In genomic region chr11:1876361-1877063, GRCh38 we compare ENCODE assay signal across 6 cellular contexts. TPM values are rescaled to one million over a fixed set of nuclear protein-coding genes. Genes with fewer than 3 reads are reported as not detected.
DNase-seq lines count a peak whose midpoint lies in the region; ATAC-seq, FAIRE-seq and TF ChIP-seq lines count a peak whose summit lies in the region.

No MANE protein-coding gene starts in this region.

- WGBS in GM12878 (ENCODE audit: insufficient coverage, insufficient replicate concordance, low lambda C conversion rate, missing lambda C conversion rate) = 78% methylated on average over 23 of the region's 26 CpGs

- RAD21 ChIA-PET in GM12878 (lab: Charles Lee; ENCODE audit: unreplicated experiment) = interaction anchor here (1.4 kb wide), 1 partner anchor 40 kb away, joined by 3 read pairs; no protein-coding TSS in a partner anchor

- no peaks in the 10 kb centered on the region for H3K9me3 ChIP-seq in GM12878 (replicated peaks; ENCODE audit: control insufficient read depth, insufficient read depth, low read length)
- no peaks in the 10 kb centered on the region for H3K9me3 ChIP-seq in neural progenitor cell (ENCODE audit: low read depth)

- SMC1A ChIA-PET in GM12878 (lab: Charles Lee; ENCODE audit: uncharacterized antibody, unreplicated experiment) = no interaction called here

- H3K79me2 ChIP-seq in GM12878 (ENCODE audit: control insufficient read depth, insufficient read depth, low read length) (no peaks in the 10 kb centered on the region; the same call in none of the 2 replicates), neural progenitor cell (ENCODE audit: low read depth) (no peaks in the 10 kb centered on the region)

- BruUV-seq in GM12878 (replicated peaks; lab: Mats Ljungman, UMichigan) = no TSS peak

- no peak overlapping the region for H3K4me2 ChIP-seq in GM12878 (ENCODE audit: control insufficient read depth, insufficient read depth)
- no peak overlapping the region for H3K4me2 ChIP-seq in neural progenitor cell

- no peak overlapping the region for H3K4me3 Mint-ChIP-seq in neural progenitor cell

- H3K9ac ChIP-seq in GM12878 (ENCODE audit: control insufficient read depth, insufficient read depth, low read length) = no peak overlapping the region
- no peak overlapping the region for H3K9ac ChIP-seq in neural progenitor cell

- no peaks in the 10 kb centered on the region for H3F3A ChIP-seq in neural progenitor cell (ENCODE audit: low read depth)

- H3K4me1 Mint-ChIP-seq in neural progenitor cell = peaks cover 22% of the 10 kb centered on the region

- ATAC-seq in GM12878 (peak; percentile 46; the same call in 2 of the 3 replicates), HG02870 (IDR thresholded peaks at IDR 0.05; ENCODE audit: unreplicated experiment) (no peak)

- H3K27ac ChIP-seq in HL-60 (replicated peaks) = no peak overlapping the region
- no peak overlapping the region for H3K27ac ChIP-seq in GM12878 (ENCODE audit: control insufficient read depth, insufficient read depth)
- H3K27ac ChIP-seq in neural progenitor cell = no peak overlapping the region

- TF ChIP-seq POLR2A in GM12878 (IDR thresholded peaks at IDR 0.05; ENCODE audit: low read depth, low read length) = no peak

- in situ Hi-C loops in GM12878 (cut with MboI) = no loop called here

- H3K36me3 Mint-ChIP-seq in neural progenitor cell = no peaks in the 10 kb centered on the region

- intact Hi-C loops in GM12878 (cut with micrococcal nuclease; ENCODE audit: unreplicated experiment) = no loop called here

- FAIRE-seq in GM12878 (lab: Jason Lieb, UNC) = no peak

- H3K27ac Mint-ChIP-seq in neural progenitor cell = no peak overlapping the region

- no peaks in the 10 kb centered on the region; the same call in 1 of the 2 replicates for H3K4me1 ChIP-seq in GM12878 (ENCODE audit: control insufficient read depth, insufficient read depth, low read length)
- H3K4me1 ChIP-seq in neural progenitor cell = no peaks in the 10 kb centered on the region

- CTCF ChIA-PET in GM12878 (lab: Yijun Ruan, JAX) = interaction anchor here (1.0 to 1.6 kb wide), 2 partner anchors 21 to 23 kb away, joined by 3 to 4 read pairs; no protein-coding TSS in a partner anchor

- H3K9me3 Mint-ChIP-seq in neural progenitor cell = no peaks in the 10 kb centered on the region

- POLR2A ChIA-PET in GM12878 (lab: Charles Lee) = no interaction called here

- TF ChIP-seq RAD21 in GM12878 (IDR thresholded peaks at IDR 0.05; ENCODE audit: insufficient read depth, low read depth, low read length) = peak; percentile 17; the same call in 1 of the 2 replicates

- peak; percentile 52 for TF ChIP-seq CTCF in HL-60 (IDR thresholded peaks at IDR 0.05; ENCODE audit: insufficient read depth, low read length)
- peak; percentile 27 to 58 (median 47) for TF ChIP-seq CTCF in GM12878 (IDR thresholded peaks at IDR 0.05 in 2 of 3, conservative IDR thresholded peaks at IDR 0.05 in 1 of 3; ENCODE audit: control insufficient read depth in 2 of 3, extremely low read depth in 1 of 3, insufficient read depth in 1 of 3, low read depth in 3 of 3, low read length in 3 of 3)
- TF ChIP-seq CTCF in neural progenitor cell (IDR thresholded peaks at IDR 0.05) = peak; percentile 60

- peak in 1 of 2 experiments; percentile 25 for DNase-seq in HL-60 (ENCODE audit: low read depth in 1 of 2, low spot score in 1 of 2)
- DNase-seq in GM12878 (ENCODE audit: low read depth, low spot score) = no peak
- DNase-seq in neural progenitor cell (ENCODE audit: low spot score) = peak; percentile 65
- no peak for DNase-seq in SIG-M5 (lab: John Stamatoyannopoulos, UW)
- no peak for DNase-seq in NCI-H510A treated with DMSO at 0.1 percent for 48 hours (lab: John Stamatoyannopoulos, UW)

- H2AFZ ChIP-seq in GM12878 (ENCODE audit: control insufficient read depth, low read depth, low read length) = no peak overlapping the region
- H2AFZ ChIP-seq in neural progenitor cell (replicated peaks) = no peak overlapping the region

- H3K4me3 ChIP-seq in HL-60 (replicated peaks; ENCODE audit: insufficient read depth, low read length) = no peak overlapping the region
- H3K4me3 ChIP-seq in GM12878 = no peak overlapping the region
- no peak overlapping the region for H3K4me3 ChIP-seq in neural progenitor cell

- TF ChIP-seq EP300 in GM12878 (IDR thresholded peaks at IDR 0.05; ENCODE audit: borderline replicate concordance in 1 of 2, control insufficient read depth in 1 of 2, low read depth in 2 of 2, low read length in 2 of 2) = no peak

- H3K36me3 ChIP-seq in GM12878 (ENCODE audit: control insufficient read depth in 2 of 2, insufficient read depth in 2 of 2, low read length in 1 of 2) (peaks cover 0 to 12% of the 10 kb centered on the region in 2 experiments; a peak in 2 of 4 replicates), neural progenitor cell (no peaks in the 10 kb centered on the region)

- H3K27me3 ChIP-seq in HL-60 (ENCODE audit: insufficient read depth, poor library complexity, severe bottlenecking) (no peaks in the 10 kb centered on the region), GM12878 (replicated peaks in 1 of 2; ENCODE audit: control insufficient read depth in 2 of 2, insufficient read depth in 2 of 2, low read length in 1 of 2) (no peaks in the 10 kb centered on the region), neural progenitor cell (no peaks in the 10 kb centered on the region)

- H4K20me1 ChIP-seq in GM12878 (ENCODE audit: control insufficient read depth, insufficient read depth) (no peaks in the 10 kb centered on the region), neural progenitor cell (ENCODE audit: low read depth) (no peaks in the 10 kb centered on the region)

- H3K27me3 Mint-ChIP-seq in neural progenitor cell (ENCODE audit: insufficient read depth, low read depth) = peaks cover 7% of the 10 kb centered on the region

RNA-seq across cellular contexts. Expression of gene PRR33, which starts 15.2 kb away (rescaled TPM):
- not detected in 2 replicates for total RNA-seq in GM12878 (2013; cell fraction: nucleolus; rRNA removed)
- total RNA-seq in GM12878 (2014; rRNA removed) (not detected in 2 replicates), GM12878 (2014; rRNA removed; fragmentation: Illumina TruSeq; extraction: Trizol) (not detected in 2 replicates), GM12878 (2021) (not detected in 2 replicates), neural progenitor cell (ENCODE audit: low replicate concordance) (not detected in 2 replicates)
- 3.0 TPM for polyA plus RNA-seq in GM12878 (2011; ENCODE audit: low read depth)
- polyA plus RNA-seq in GM12878 (2011; rRNA removed) (not detected in 2 replicates), GM12878 (2014; fragmentation: Illumina TruSeq; extraction: Trizol) (not detected in 2 replicates), GM12878 (2014; fragmentation: Nextera tagmentation; extraction: Ambion mirVana) (under 1 TPM in 1 of 2 experiments, not detected in 1; 0.02 TPM), GM12878 (2014; rRNA removed) (0.03 TPM in 2 replicates), GM12878 (2016; fragmentation: Nextera tagmentation; extraction: Ambion mirVana) (1 to 10 TPM in 1 of 2 experiments, under 1 TPM in 1; 0.74 to 1.0 TPM)
- 0.01 TPM in 1 of 2 replicates, not detected in the other for polyA plus RNA-seq in GM12878 (2011; cell fraction: cytosol; rRNA removed)
- not detected in 2 replicates for polyA plus RNA-seq in GM12878 (2011; cell fraction: nucleus; rRNA removed)
- 6.1 and 10.8 TPM in 2 replicates for polyA plus RNA-seq in GM12878 (2012)
- not detected in 2 replicates for polyA minus RNA-seq in GM12878 (2011; rRNA and poly(A)+ RNA removed)
- not detected in 2 replicates for polyA minus RNA-seq in GM12878 (2011; cell fraction: cytosol; rRNA and poly(A)+ RNA removed)
- polyA minus RNA-seq in GM12878 (2011; cell fraction: nucleus; rRNA and poly(A)+ RNA removed) = not detected in 2 replicates

RNA-seq across cellular contexts. Expression of gene LSP1, which starts 23.6 kb away (rescaled TPM):
- 108 and 116 TPM in 2 replicates for total RNA-seq in GM12878 (2013; cell fraction: nucleolus; rRNA removed)
- total RNA-seq in GM12878 (2014; rRNA removed) (374 and 409 TPM in 2 replicates), GM12878 (2014; rRNA removed; fragmentation: Illumina TruSeq; extraction: Trizol) (152 and 171 TPM in 2 replicates), GM12878 (2021) (478 and 488 TPM in 2 replicates), neural progenitor cell (ENCODE audit: low replicate concordance) (not detected in 2 replicates)
- polyA plus RNA-seq in GM12878 (2011; ENCODE audit: low read depth) = 194 TPM
- polyA plus RNA-seq in GM12878 (2011; rRNA removed) (156 and 283 TPM in 2 replicates), GM12878 (2014; fragmentation: Illumina TruSeq; extraction: Trizol) (109 and 328 TPM in 2 replicates), GM12878 (2014; fragmentation: Nextera tagmentation; extraction: Ambion mirVana) (10 to 100 TPM; 19.2 to 34.2 TPM), GM12878 (2014; rRNA removed) (411 and 535 TPM in 2 replicates), GM12878 (2016; fragmentation: Nextera tagmentation; extraction: Ambion mirVana) (100 to 1,000 TPM; 442 to 487 TPM)
- 242 and 323 TPM in 2 replicates for polyA plus RNA-seq in GM12878 (2011; cell fraction: cytosol; rRNA removed)
- 182 and 199 TPM in 2 replicates for polyA plus RNA-seq in GM12878 (2011; cell fraction: nucleus; rRNA removed)
- polyA plus RNA-seq in GM12878 (2012) = 365 and 472 TPM in 2 replicates
- 57.7 and 106 TPM in 2 replicates for polyA minus RNA-seq in GM12878 (2011; rRNA and poly(A)+ RNA removed)
- polyA minus RNA-seq in GM12878 (2011; cell fraction: cytosol; rRNA and poly(A)+ RNA removed) = 52.5 and 54.1 TPM in 2 replicates
- 14.3 and 28.3 TPM in 2 replicates for polyA minus RNA-seq in GM12878 (2011; cell fraction: nucleus; rRNA and poly(A)+ RNA removed)

RNA-seq across cellular contexts. Expression of gene TNNI2, which starts 37.7 kb away (rescaled TPM):
- not detected in 2 replicates for total RNA-seq in GM12878 (2013; cell fraction: nucleolus; rRNA removed)
- 0.76 and 0.79 TPM in 2 replicates for total RNA-seq in GM12878 (2014; rRNA removed)
- total RNA-seq in GM12878 (2014; rRNA removed; fragmentation: Illumina TruSeq; extraction: Trizol) = 0.37 TPM in 1 of 2 replicates, not detected in the other
- 0.38 and 0.61 TPM in 2 replicates for total RNA-seq in GM12878 (2021)
- polyA plus RNA-seq in GM12878 (2011; ENCODE audit: low read depth) = not detected
- polyA plus RNA-seq in GM12878 (2011; rRNA removed) = 0.35 TPM in 1 of 2 replicates, not detected in the other
- 0.17 and 0.24 TPM in 2 replicates for polyA plus RNA-seq in GM12878 (2011; cell fraction: cytosol; rRNA removed)
- polyA plus RNA-seq in GM12878 (2011; cell fraction: nucleus; rRNA removed) = 0.57 and 0.87 TPM in 2 replicates
- 0.72 and 0.80 TPM in 2 replicates for polyA plus RNA-seq in GM12878 (2012)
- polyA plus RNA-seq in GM12878 (2014; fragmentation: Illumina TruSeq; extraction: Trizol) = not detected in 2 replicates
- under 1 TPM; 0.14 to 0.33 TPM for polyA plus RNA-seq in GM12878 (2014; fragmentation: Nextera tagmentation; extraction: Ambion mirVana)
- 0.37 and 0.56 TPM in 2 replicates for polyA plus RNA-seq in GM12878 (2014; rRNA removed)
- not detected for polyA plus RNA-seq in GM12878 (2016; fragmentation: Nextera tagmentation; extraction: Ambion mirVana)
- polyA minus RNA-seq in GM12878 (2011; rRNA and poly(A)+ RNA removed) = 1.1 TPM in 1 of 2 replicates, not detected in the other
- polyA minus RNA-seq in GM12878 (2011; cell fraction: cytosol; rRNA and poly(A)+ RNA removed) = not detected in 2 replicates
- not detected in 2 replicates for polyA minus RNA-seq in GM12878 (2011; cell fraction: nucleus; rRNA and poly(A)+ RNA removed)
- 1.2 and 2.6 TPM in 2 replicates for total RNA-seq in neural progenitor cell (ENCODE audit: low replicate concordance)

RNA-seq across cellular contexts. Expression of gene SYT8, which starts 41.7 kb away (rescaled TPM):
- total RNA-seq in GM12878 (2013; cell fraction: nucleolus; rRNA removed) = not detected in 2 replicates
- not detected in 2 replicates for total RNA-seq in GM12878 (2014; rRNA removed)
- total RNA-seq in GM12878 (2014; rRNA removed; fragmentation: Illumina TruSeq; extraction: Trizol) = not detected in 2 replicates
- 0.19 TPM in 1 of 2 replicates, not detected in the other for total RNA-seq in GM12878 (2021)
- polyA plus RNA-seq in GM12878 (2011; ENCODE audit: low read depth) = 0.16 TPM
- not detected in 2 replicates for polyA plus RNA-seq in GM12878 (2011; rRNA removed)
- 0.09 TPM in 1 of 2 replicates, not detected in the other for polyA plus RNA-seq in GM12878 (2011; cell fraction: cytosol; rRNA removed)
- polyA plus RNA-seq in GM12878 (2011; cell fraction: nucleus; rRNA removed) = 1.3 and 1.4 TPM in 2 replicates
- polyA plus RNA-seq in GM12878 (2012) = 0.16 and 0.46 TPM in 2 replicates
- not detected in 2 replicates for polyA plus RNA-seq in GM12878 (2014; fragmentation: Illumina TruSeq; extraction: Trizol)
- polyA plus RNA-seq in GM12878 (2014; fragmentation: Nextera tagmentation; extraction: Ambion mirVana) = not detected
- polyA plus RNA-seq in GM12878 (2014; rRNA removed) = 0.44 TPM in 1 of 2 replicates, not detected in the other
- polyA plus RNA-seq in GM12878 (2016; fragmentation: Nextera tagmentation; extraction: Ambion mirVana) = not detected
- polyA minus RNA-seq in GM12878 (2011; rRNA and poly(A)+ RNA removed) = not detected in 2 replicates
- polyA minus RNA-seq in GM12878 (2011; cell fraction: cytosol; rRNA and poly(A)+ RNA removed) = not detected in 2 replicates
- polyA minus RNA-seq in GM12878 (2011; cell fraction: nucleus; rRNA and poly(A)+ RNA removed) = 0.19 TPM in 1 of 2 replicates, not detected in the other
- total RNA-seq in neural progenitor cell (ENCODE audit: low replicate concordance) = not detected in 2 replicates

RNA-seq across cellular contexts. Expression of gene TNNT3, which starts 43.0 kb away (rescaled TPM):
- 23.0 and 26.1 TPM in 2 replicates for total RNA-seq in GM12878 (2013; cell fraction: nucleolus; rRNA removed)
- total RNA-seq in GM12878 (2014; rRNA removed) = not detected in 2 replicates
- total RNA-seq in GM12878 (2014; rRNA removed; fragmentation: Illumina TruSeq; extraction: Trizol) = not detected in 2 replicates
- total RNA-seq in GM12878 (2021) = not detected in 2 replicates
- 1.0 TPM for polyA plus RNA-seq in GM12878 (2011; ENCODE audit: low read depth)
- 0.39 and 0.50 TPM in 2 replicates for polyA plus RNA-seq in GM12878 (2011; rRNA removed)
- 0.24 and 0.27 TPM in 2 replicates for polyA plus RNA-seq in GM12878 (2011; cell fraction: cytosol; rRNA removed)
- 6.6 and 8.8 TPM in 2 replicates for polyA plus RNA-seq in GM12878 (2011; cell fraction: nucleus; rRNA removed)
- 2.7 and 2.9 TPM in 2 replicates for polyA plus RNA-seq in GM12878 (2012)
- polyA plus RNA-seq in GM12878 (2014; fragmentation: Illumina TruSeq; extraction: Trizol) = 0.40 TPM in 1 of 2 replicates, not detected in the other
- polyA plus RNA-seq in GM12878 (2014; fragmentation: Nextera tagmentation; extraction: Ambion mirVana) = not detected
- not detected in 2 replicates for polyA plus RNA-seq in GM12878 (2014; rRNA removed)
- not detected for polyA plus RNA-seq in GM12878 (2016; fragmentation: Nextera tagmentation; extraction: Ambion mirVana)
- polyA minus RNA-seq in GM12878 (2011; rRNA and poly(A)+ RNA removed) = 0.29 TPM in 1 of 2 replicates, not detected in the other
- polyA minus RNA-seq in GM12878 (2011; cell fraction: cytosol; rRNA and poly(A)+ RNA removed) = not detected in 2 replicates
- polyA minus RNA-seq in GM12878 (2011; cell fraction: nucleus; rRNA and poly(A)+ RNA removed) = 0.38 and 0.60 TPM in 2 replicates
- 0.40 and 0.92 TPM in 2 replicates for total RNA-seq in neural progenitor cell (ENCODE audit: low replicate concordance)

Comparison
In these comparisons a context has a peak if more than half of its experiments do, and no peak if none do; other contexts are left out.
1. RNA of gene LSP1, which starts 23.6 kb away (total RNA-seq): 108 to 488 TPM in GM12878; not detected in neural progenitor cell; every median in the first group is over 100 times any median in the second.
2. Peak in every context shown above with its lines, with median percentiles within 50 percentile points of each other: CTCF ChIP-seq.